11 cellular contexts compared by ENCODE assay signal in genomic region chr13:110509971-110510786, GRCh38. TPM values are rescaled to one million over a fixed set of nuclear protein-coding genes. Genes with fewer than 3 reads are reported as not detected.
DNase-seq lines count a peak whose midpoint lies in the region; ATAC-seq, FAIRE-seq and TF ChIP-seq lines count a peak whose summit lies in the region.
"Had no signal": no experiment of that assay in that cellular context is flagged by ENCODE, and none has a peak within 500 bp of the region (broad histone marks: within the 10 kb centered on the region; RNA-seq: fewer than 3 reads in every experiment).

No MANE protein-coding gene starts in this region.

- no peak overlapping the region for H3K4me2 ChIP-seq in GM12878 (ENCODE audit: control insufficient read depth, insufficient read depth)

- no peak overlapping the region for H2AFZ ChIP-seq in GM12878 (ENCODE audit: control insufficient read depth, low read depth, low read length)

- TF ChIP-seq RAD21 in GM12878 (IDR thresholded peaks at IDR 0.05; ENCODE audit: insufficient read depth, low read depth, low read length): no peak

- H3K27ac Mint-ChIP-seq in stimulated activated effector memory CD8-positive, alpha-beta T cell treated with anti-CD3 and anti-CD28 coated beads, Interleukin-12 subunit alpha, Interleukin-12 subunit beta, amount 100 ng/mL, for 72 hours: no peak overlapping the region
- H3K27ac Mint-ChIP-seq: activated naive CD8-positive, alpha-beta T cell treated with anti-CD3 and anti-CD28 coated beads, Interleukin-2, amount 10 ng/mL, durations not matched to agents 7 days and 5 days had no signal

- H3K27ac ChIP-seq in GM12878 (ENCODE audit: control insufficient read depth, insufficient read depth): no peak overlapping the region
- H3K27ac ChIP-seq: 22Rv1, prostate gland had no signal

- RAD21 ChIA-PET in GM12878 (lab: Charles Lee; ENCODE audit: unreplicated experiment): interaction anchor here (1.6 kb wide), 1 partner anchor 55 kb away, joined by 4 read pairs; no protein-coding TSS in a partner anchor

- no peaks in the 10 kb centered on the region; a peak in 1 of 4 replicates for H3K27me3 ChIP-seq in GM12878 (replicated peaks in 1 of 2; ENCODE audit: control insufficient read depth in 2 of 2, insufficient read depth in 2 of 2, low read length in 1 of 2)

- TF ChIP-seq CTCF in GM12878 (IDR thresholded peaks at IDR 0.05 in 2 of 3, conservative IDR thresholded peaks at IDR 0.05 in 1 of 3; ENCODE audit: control insufficient read depth in 2 of 3, extremely low read depth in 1 of 3, insufficient read depth in 1 of 3, low read depth in 3 of 3, low read length in 3 of 3): no peak

- H3K9ac ChIP-seq in GM12878 (ENCODE audit: control insufficient read depth, insufficient read depth, low read length): no peak overlapping the region

- peaks cover 4% of the 10 kb centered on the region for H3K4me1 Mint-ChIP-seq in stimulated activated effector memory CD8-positive, alpha-beta T cell treated with anti-CD3 and anti-CD28 coated beads, Interleukin-12 subunit alpha, Interleukin-12 subunit beta, amount 100 ng/mL, for 72 hours

- 33% methylated on average over 17 of the region's 18 CpGs for WGBS in GM12878 (ENCODE audit: insufficient coverage, insufficient replicate concordance, low lambda C conversion rate, missing lambda C conversion rate)

- BruUV-seq in GM12878 (replicated peaks; lab: Mats Ljungman, UMichigan): no TSS peak

- H3K36me3 Mint-ChIP-seq in stimulated activated effector memory CD8-positive, alpha-beta T cell treated with anti-CD3 and anti-CD28 coated beads, Interleukin-12 subunit alpha, Interleukin-12 subunit beta, amount 100 ng/mL, for 72 hours: no peaks in the 10 kb centered on the region
- H3K36me3 Mint-ChIP-seq: activated naive CD8-positive, alpha-beta T cell treated with anti-CD3 and anti-CD28 coated beads, Interleukin-2, amount 10 ng/mL, durations not matched to agents 7 days and 5 days had no signal

- no peak overlapping the region for H3K4me3 Mint-ChIP-seq in stimulated activated effector memory CD8-positive, alpha-beta T cell treated with anti-CD3 and anti-CD28 coated beads, Interleukin-12 subunit alpha, Interleukin-12 subunit beta, amount 100 ng/mL, for 72 hours
- H3K4me3 Mint-ChIP-seq: activated naive CD8-positive, alpha-beta T cell treated with anti-CD3 and anti-CD28 coated beads, Interleukin-2, amount 10 ng/mL, durations not matched to agents 7 days and 5 days had no signal

- SMC1A ChIA-PET in GM12878 (lab: Charles Lee; ENCODE audit: uncharacterized antibody, unreplicated experiment): interaction anchor here (0.8 to 1.5 kb wide), 6 partner anchors 16 to 55 kb away, joined by 3 read pairs; no protein-coding TSS in a partner anchor

- intact Hi-C loops in GM12878 (cut with micrococcal nuclease; ENCODE audit: unreplicated experiment): no loop called here

- no peak for TF ChIP-seq EP300 in GM12878 (IDR thresholded peaks at IDR 0.05; ENCODE audit: borderline replicate concordance in 1 of 2, control insufficient read depth in 1 of 2, low read depth in 2 of 2, low read length in 2 of 2)

- in situ Hi-C loops in GM12878 (cut with MboI): no loop called here

- H4K20me1 ChIP-seq in GM12878 (ENCODE audit: control insufficient read depth, insufficient read depth): peaks cover 3% of the 10 kb centered on the region; the same call in 1 of the 2 replicates

- POLR2A ChIA-PET in GM12878 (lab: Charles Lee): interaction anchor here (0.6 kb wide), 1 partner anchor 12 kb away, joined by 3 read pairs; no protein-coding TSS in a partner anchor

- H3K9me3 ChIP-seq in GM12878 (replicated peaks; ENCODE audit: control insufficient read depth, insufficient read depth, low read length): no peaks in the 10 kb centered on the region
- H3K9me3 ChIP-seq: prostate gland had no signal

- ATAC-seq in HG03460 (IDR thresholded peaks at IDR 0.05; ENCODE audit: unreplicated experiment): peak; percentile 67
- peak; percentile 81 for ATAC-seq in GM12878
- ATAC-seq in stimulated activated effector memory CD8-positive, alpha-beta T cell treated with anti-CD3 and anti-CD28 coated beads, Interleukin-12 subunit alpha, Interleukin-12 subunit beta, amount 100 ng/mL, for 72 hours: peak; percentile 25

- no peak for FAIRE-seq in GM12878 (lab: Jason Lieb, UNC)

- no peaks in the 10 kb centered on the region for H3K9me3 Mint-ChIP-seq in stimulated activated effector memory CD8-positive, alpha-beta T cell treated with anti-CD3 and anti-CD28 coated beads, Interleukin-12 subunit alpha, Interleukin-12 subunit beta, amount 100 ng/mL, for 72 hours
- H3K9me3 Mint-ChIP-seq: activated naive CD8-positive, alpha-beta T cell treated with anti-CD3 and anti-CD28 coated beads, Interleukin-2, amount 10 ng/mL, durations not matched to agents 7 days and 5 days had no signal

- TF ChIP-seq POLR2A in GM12878 (IDR thresholded peaks at IDR 0.05; ENCODE audit: low read depth, low read length): no peak

- no peaks in the 10 kb centered on the region for H3K36me3 ChIP-seq in GM12878 (ENCODE audit: control insufficient read depth in 2 of 2, insufficient read depth in 2 of 2, low read length in 1 of 2)
- H3K36me3 ChIP-seq: prostate gland had no signal

- H3K79me2 ChIP-seq in GM12878 (ENCODE audit: control insufficient read depth, insufficient read depth, low read length): no peaks in the 10 kb centered on the region

- peaks cover under 1% of the 10 kb centered on the region; the same call in 1 of the 2 replicates for H3K4me1 ChIP-seq in GM12878 (ENCODE audit: control insufficient read depth, insufficient read depth, low read length)
- H3K4me1 ChIP-seq: prostate gland had no signal

- peak; percentile 18 for DNase-seq in DMS153 treated with DMSO at 0.1 percent for 48 hours (lab: John Stamatoyannopoulos, UW; ENCODE audit: unreplicated experiment)
- no peak for DNase-seq in DMS153 (lab: John Stamatoyannopoulos, UW)
- DNase-seq in GM12878 (ENCODE audit: low read depth, low spot score): no peak
- no peak for DNase-seq in stimulated activated effector memory CD8-positive, alpha-beta T cell treated with anti-CD3 and anti-CD28 coated beads, Interleukin-12 subunit alpha, Interleukin-12 subunit beta, amount 100 ng/mL, for 72 hours (ENCODE audit: low spot score in 2 of 2)
- no peak for DNase-seq in NCI-H446 (lab: John Stamatoyannopoulos, UW)
- DNase-seq in iPS-NIHi7 (ENCODE audit: extremely low spot score): no peak
- DNase-seq in NCI-H748 (lab: John Stamatoyannopoulos, UW; ENCODE audit: unreplicated experiment): no peak
- DNase-seq: activated naive CD8-positive, alpha-beta T cell treated with anti-CD3 and anti-CD28 coated beads, Interleukin-2, amount 10 ng/mL, durations not matched to agents 7 days and 5 days had no signal

- CTCF ChIA-PET in GM12878 (lab: Yijun Ruan, JAX): interaction anchor here (1.0 to 2.0 kb wide), 3 partner anchors 55 to 289 kb away, joined by 4 to 6 read pairs (median 5); no protein-coding TSS in a partner anchor

- no peak overlapping the region for H3K4me3 ChIP-seq in GM12878
- H3K4me3 ChIP-seq: prostate gland had no signal

TF ChIP-seq in GM12878, 131 proteins besides CTCF, POLR2A, EP300 and RAD21:
- TF ChIP-seq NR2C2 (IDR thresholded peaks at IDR 0.05; ENCODE audit: borderline replicate concordance, control insufficient read depth, insufficient read length, low read depth) (peak; percentile 36), KLF5 (IDR thresholded peaks at IDR 0.05; ENCODE audit: partially characterized antibody) (no peak)

RNA-seq across cellular contexts. Expression of gene RAB20, which starts 51.3 kb away (rescaled TPM):
- 24.9 and 25.2 TPM in 2 replicates for total RNA-seq in GM12878 (2013; cell fraction: nucleolus; rRNA removed)
- total RNA-seq in GM12878 (2014; rRNA removed) (14.6 and 18.2 TPM in 2 replicates), GM12878 (2014; rRNA removed; fragmentation: Illumina TruSeq; extraction: Trizol) (7.8 and 8.7 TPM in 2 replicates), GM12878 (2021) (13.1 and 13.6 TPM in 2 replicates)
- polyA plus RNA-seq in GM12878 (2011; ENCODE audit: low read depth): 12.5 TPM
- polyA plus RNA-seq in GM12878 (2011; rRNA removed) (24.8 and 33.1 TPM in 2 replicates), GM12878 (2014; fragmentation: Illumina TruSeq; extraction: Trizol) (5.0 and 7.2 TPM in 2 replicates), GM12878 (2014; fragmentation: Nextera tagmentation; extraction: Ambion mirVana) (1 to 10 TPM in 1 of 2 experiments, under 1 TPM in 1; 0.48 to 2.1 TPM), GM12878 (2014; rRNA removed) (14.7 and 14.8 TPM in 2 replicates), GM12878 (2016; fragmentation: Nextera tagmentation; extraction: Ambion mirVana) (10 to 100 TPM in 1 of 2 experiments, 1 to 10 TPM in 1; 8.4 to 10.6 TPM)
- 39.6 and 42.9 TPM in 2 replicates for polyA plus RNA-seq in GM12878 (2011; cell fraction: cytosol; rRNA removed)
- 20.8 and 21.8 TPM in 2 replicates for polyA plus RNA-seq in GM12878 (2011; cell fraction: nucleus; rRNA removed)
- 19.4 and 23.2 TPM in 2 replicates for polyA plus RNA-seq in GM12878 (2012)
- 17.3 and 23.7 TPM in 2 replicates for polyA minus RNA-seq in GM12878 (2011; rRNA and poly(A)+ RNA removed)
- polyA minus RNA-seq in GM12878 (2011; cell fraction: cytosol; rRNA and poly(A)+ RNA removed): 8.3 and 8.4 TPM in 2 replicates
- 5.3 and 8.8 TPM in 2 replicates for polyA minus RNA-seq in GM12878 (2011; cell fraction: nucleus; rRNA and poly(A)+ RNA removed)

Comparison
In these comparisons a context has a peak if more than half of its experiments do, and no peak if none do; other contexts are left out.
1. ATAC-seq: peak in every context shown above with its lines; median percentile 81 in GM12878; 67 in HG03460; 25 in stimulated activated effector memory CD8-positive, alpha-beta T cell treated with anti-CD3 and anti-CD28 coated beads, Interleukin-12 subunit alpha, Interleukin-12 subunit beta, amount 100 ng/mL, for 72 hours.